In genomic region chr1:238252033-238252802, GRCh38 we compare ENCODE assay signal across 8 cellular contexts.
DNase-seq lines count a peak whose midpoint lies in the region.

No MANE protein-coding gene starts in this region.

- DNase-seq in NCI-H526 (lab: John Stamatoyannopoulos, UW), result peak; percentile 2 to 58
- DNase-seq in NCI-H526 treated with DMSO at 0.1 percent for 48 hours (lab: John Stamatoyannopoulos, UW), result no peak
- DNase-seq in HCEC 1CT, result peak; percentile 2
- DNase-seq in NCI-H460 (ENCODE audit: extremely low read depth, low read depth), result peak; percentile 63
- DNase-seq in amniotic epithelial cell (ENCODE audit: low read depth), result peak; percentile 45
- DNase-seq in iPS-NIHi7 (ENCODE audit: extremely low spot score), result peak; percentile 71
- DNase-seq in stimulated activated CD4-positive, alpha-beta T cell treated with anti-CD3 and anti-CD28 coated beads, Interleukin-2, amount 100 ng/mL, for 24 hours, result peak; percentile 32 to 44
- DNase-seq in germinal center (ENCODE audit: low spot score), result no peak

Comparison
In these comparisons a context has a peak if more than half of its experiments do, and no peak if none do; other contexts are left out.
1. DNase-seq: peak in NCI-H526 (2 of 2), HCEC 1CT (single experiment), NCI-H460 (single experiment), amniotic epithelial cell (single experiment), iPS-NIHi7 (single experiment) and stimulated activated CD4-positive, alpha-beta T cell treated with anti-CD3 and anti-CD28 coated beads, Interleukin-2, amount 100 ng/mL, for 24 hours (2 of 2); none in NCI-H526 treated with DMSO at 0.1 percent for 48 hours (single experiment) and germinal center (single experiment).